In the genomic region with DNA sequence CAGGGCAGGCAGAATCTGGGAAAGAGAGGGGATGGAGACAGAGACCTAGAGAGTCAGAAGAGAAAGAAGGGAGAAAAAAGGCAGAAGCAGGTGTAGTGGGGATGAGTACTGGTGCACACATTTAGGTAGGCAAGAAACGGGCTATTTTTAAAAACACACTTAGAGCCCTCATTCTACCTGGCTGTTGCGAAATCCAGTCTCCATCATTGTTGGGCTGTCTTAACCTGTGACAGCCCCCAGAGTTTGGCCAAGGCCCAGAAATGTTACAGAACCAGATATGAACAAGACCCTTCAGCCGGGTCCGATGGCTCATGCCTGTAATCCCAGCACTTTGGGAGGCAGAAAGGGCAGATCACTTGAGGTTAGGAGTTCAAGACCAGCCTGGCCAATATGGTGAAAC, we compare ENCODE assay signal across 16 cellular contexts.
"Had no signal": no experiment of that assay in that cellular context is flagged by ENCODE, and none has a peak within 500 bp of the region (broad histone marks: within the 10 kb centered on the region; RNA-seq: fewer than 3 reads in every experiment).

No MANE protein-coding gene starts in this region.

- H3K9me3 ChIP-seq: body of pancreas, heart left ventricle, mucosa of descending colon, thyroid gland, uterus had no signal

- H3K27me3 ChIP-seq: body of pancreas, thyroid gland, uterus had no signal

- H3K4me3 ChIP-seq: body of pancreas, heart left ventricle, mucosa of descending colon, smooth muscle cell, thyroid gland, uterus had no signal

- DNase-seq: activated CD4-positive, alpha-beta T cell treated with anti-CD3 and anti-CD28 coated beads for 48 hours; activated CD8-positive, alpha-beta memory T cell treated with anti-CD3 and anti-CD28 coated beads for 24 hours; activated naive CD4-positive, alpha-beta T cell treated with Interleukin-2 at 50 U/mL for 16 hours; body of pancreas; central memory CD4-positive, alpha-beta T cell; cortex of kidney; effector CD8-positive, alpha-beta T cell; foreskin melanocyte; mucosa of descending colon; naive thymus-derived CD8-positive, alpha-beta T cell; nucleus accumbens; T-helper 17 cell; thyroid gland; uterus had no signal

- H3K4me2 ChIP-seq: smooth muscle cell had no signal

- H3K27ac ChIP-seq: body of pancreas, heart left ventricle, thyroid gland, uterus had no signal

- H3K4me1 ChIP-seq: body of pancreas, heart left ventricle, thyroid gland, uterus had no signal

- H3K36me3 ChIP-seq: heart left ventricle, thyroid gland, uterus had no signal
